ENCODE assay signal across 8 cellular contexts in genomic region chr6:109383438-109383940, GRCh38. TPM values are rescaled to one million over a fixed set of nuclear protein-coding genes. Genes with fewer than 3 reads are reported as not detected.
DNase-seq lines count a peak whose midpoint lies in the region; ATAC-seq and TF ChIP-seq lines count a peak whose summit lies in the region.

No MANE protein-coding gene starts in this region.

- H3K27ac ChIP-seq in DOHH2 (ENCODE audit: low read depth, low read length) (peak overlapping the region; percentile 80), OCI-LY7 (ENCODE audit: low read depth, low read length, poor library complexity, severe bottlenecking) (peak overlapping the region; percentile 85), parathyroid adenoma (peak overlapping the region; percentile 99)

- peak overlapping the region; percentile 90 for H3K4me3 ChIP-seq in DOHH2 (ENCODE audit: low read length)
- peak overlapping the region; percentile 91 for H3K4me3 ChIP-seq in OCI-LY7 (ENCODE audit: low read depth, low read length, poor library complexity, severe bottlenecking)
- peak overlapping the region; percentile 63 for H3K4me3 ChIP-seq in epithelial cell of esophagus (ENCODE audit: low read length)
- H3K4me3 ChIP-seq in parathyroid adenoma (ENCODE audit: low read depth, low read length) = peak overlapping the region; percentile 89

- peaks cover 37% of the 10 kb centered on the region for H3K79me2 ChIP-seq in DOHH2 (ENCODE audit: control insufficient read depth, low read length)
- peaks cover 36% of the 10 kb centered on the region for H3K79me2 ChIP-seq in OCI-LY7 (ENCODE audit: insufficient read depth, low read depth, low read length)
- H3K79me2 ChIP-seq in parathyroid adenoma = peaks cover 17% of the 10 kb centered on the region

- H3K9me3 ChIP-seq in DOHH2 (ENCODE audit: control insufficient read depth, insufficient read depth, low read length) (no peaks in the 10 kb centered on the region), OCI-LY7 (ENCODE audit: low read length) (no peaks in the 10 kb centered on the region), parathyroid adenoma (ENCODE audit: control insufficient read depth, low read length) (no peaks in the 10 kb centered on the region)

- ATAC-seq in GM21825 (IDR thresholded peaks at IDR 0.05; ENCODE audit: unreplicated experiment) = no peak

- peaks cover 32% of the 10 kb centered on the region for H3K4me1 ChIP-seq in DOHH2 (ENCODE audit: control insufficient read depth, low read length)
- peaks cover 28% of the 10 kb centered on the region for H3K4me1 ChIP-seq in OCI-LY7 (ENCODE audit: insufficient read depth, low read length, poor library complexity, severe bottlenecking)
- H3K4me1 ChIP-seq in parathyroid adenoma = peaks cover 26% of the 10 kb centered on the region

- peaks cover 36% of the 10 kb centered on the region for H3K36me3 ChIP-seq in DOHH2 (ENCODE audit: control insufficient read depth, low read length)
- H3K36me3 ChIP-seq in OCI-LY7 (ENCODE audit: insufficient read depth, low read length) = peaks cover 21% of the 10 kb centered on the region
- no peaks in the 10 kb centered on the region for H3K36me3 ChIP-seq in parathyroid adenoma (ENCODE audit: control insufficient read depth, insufficient read depth, low read length)

- H3K4me2 ChIP-seq in DOHH2 (ENCODE audit: low read length) (peak overlapping the region; percentile 88), OCI-LY7 (ENCODE audit: low read length) (peak overlapping the region; percentile 67), parathyroid adenoma (ENCODE audit: low read length) (peak overlapping the region; percentile 90)

- peaks cover 21% of the 10 kb centered on the region for H4K20me1 ChIP-seq in DOHH2 (ENCODE audit: control insufficient read depth, insufficient read depth, low read depth, low read length)
- H4K20me1 ChIP-seq in OCI-LY7 (ENCODE audit: insufficient read depth, low read length) = peaks cover 19% of the 10 kb centered on the region

- CTCF ChIA-PET in OCI-LY7 (lab: Charles Lee; ENCODE audit: unreplicated experiment) = interaction anchor here (0.5 to 1.8 kb wide), 3 partner anchors 11 to 196 kb away, joined by 3 to 10 read pairs (median 3); no protein-coding TSS in a partner anchor

- no peak overlapping the region for H3K9ac ChIP-seq in parathyroid adenoma

- DNase-seq in OCI-LY7 (ENCODE audit: low spot score) (no peak), epithelial cell of esophagus (ENCODE audit: low read depth) (no peak), D341Med (ENCODE audit: low spot score) (no peak), NCI-H1694 treated with DMSO at 0.1 percent for 48 hours (lab: John Stamatoyannopoulos, UW) (no peak)
- DNase-seq in stimulated activated naive CD4-positive, alpha-beta T cell treated with Interleukin-2 at 50 U/mL for 16 hours (lab: John Stamatoyannopoulos, UW) = no peak

- H3K27me3 ChIP-seq in DOHH2 (ENCODE audit: control insufficient read depth, low read length) (no peaks in the 10 kb centered on the region), parathyroid adenoma (ENCODE audit: control insufficient read depth, insufficient read depth, low read length) (no peaks in the 10 kb centered on the region)

- POLR2A ChIA-PET in OCI-LY7 (lab: Charles Lee) = interaction anchor here (0.6 to 2.7 kb wide), 15 partner anchors 10 to 308 kb away, joined by 3 to 11 read pairs (median 3); no protein-coding TSS in a partner anchor

- no peak for TF ChIP-seq CTCF in DOHH2 (IDR thresholded peaks at IDR 0.05; ENCODE audit: low read depth, low read length, poor library complexity, severe bottlenecking)
- TF ChIP-seq CTCF in OCI-LY7 (conservative IDR thresholded peaks at IDR 0.05; ENCODE audit: low read length) = peak; percentile 36
- no peak for TF ChIP-seq CTCF in epithelial cell of esophagus (IDR thresholded peaks at IDR 0.05; ENCODE audit: insufficient read depth, low read depth, low read length, missing control alignments)
- TF ChIP-seq CTCF in parathyroid adenoma (IDR thresholded peaks at IDR 0.05) = no peak

- no peaks in the 10 kb centered on the region for H3F3A ChIP-seq in DOHH2 (ENCODE audit: control insufficient read depth, insufficient read depth)

- intact Hi-C loops in OCI-LY7 (cut with micrococcal nuclease; ENCODE audit: unreplicated experiment) = loop anchor here (1.0 to 5.0 kb wide), 7 partner anchors 57 to 841 kb away; partner anchors contain the start of genes AK9, CEP57L1, FIG4 and MICAL1

- no peaks in the 10 kb centered on the region for H3K9me2 ChIP-seq in DOHH2 (replicated peaks; ENCODE audit: control insufficient read depth, low read length)
- H3K9me2 ChIP-seq in OCI-LY7 (ENCODE audit: insufficient read depth, low read length) = no peaks in the 10 kb centered on the region

- no TSS peak for BruUV-seq in OCI-LY7 (replicated peaks; lab: Mats Ljungman, UMichigan)

- peak overlapping the region; percentile 85; the same call in 1 of the 2 replicates for H2AFZ ChIP-seq in OCI-LY7 (ENCODE audit: low read length)
- H2AFZ ChIP-seq in parathyroid adenoma = peak overlapping the region; percentile 93

RNA-seq across cellular contexts. Expression of gene CD164, which starts 1.2 kb away (rescaled TPM):
- 36.9 and 48.7 TPM in 2 replicates for total RNA-seq in OCI-LY7 (2014; rRNA removed; shearing (Covaris generic))
- 107 and 115 TPM in 2 replicates for total RNA-seq in OCI-LY7 (2022)

RNA-seq across cellular contexts. Expression of gene PPIL6, which starts 56.9 kb away (rescaled TPM):
- 0.15 and 1.6 TPM in 2 replicates for total RNA-seq in OCI-LY7 (2014; rRNA removed; shearing (Covaris generic))
- total RNA-seq in OCI-LY7 (2022) = 1.3 and 1.7 TPM in 2 replicates

RNA-seq across cellular contexts. Expression of gene SMPD2, which starts 57.0 kb away (rescaled TPM):
- total RNA-seq in OCI-LY7 (2014; rRNA removed; shearing (Covaris generic)) = 18.4 and 24.4 TPM in 2 replicates
- 14.3 and 15.9 TPM in 2 replicates for total RNA-seq in OCI-LY7 (2022)
